Comparison of ENCODE assay signal across 13 cellular contexts in the genomic region with DNA sequence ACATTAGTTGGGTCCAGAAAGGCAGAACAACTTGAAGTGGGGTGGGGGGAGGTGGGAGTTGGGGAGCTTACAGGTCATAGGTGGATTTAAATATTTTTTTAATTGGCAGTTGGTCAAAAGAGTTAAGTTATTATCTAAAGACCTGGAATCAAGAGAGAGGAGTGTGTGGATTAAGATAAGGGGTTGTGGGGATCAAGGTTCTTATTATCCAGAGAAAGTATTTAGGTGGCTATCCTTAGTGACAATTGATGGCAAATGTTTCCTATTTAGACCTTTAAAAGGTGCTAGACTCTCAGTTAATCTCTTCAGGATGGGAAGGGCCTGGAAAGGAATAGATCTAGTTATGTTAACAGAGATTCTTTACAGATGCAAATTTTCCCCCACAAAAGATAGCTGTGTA.
"Had no signal": no experiment of that assay in that cellular context is flagged by ENCODE, and none has a peak within 500 bp of the region (broad histone marks: within the 10 kb centered on the region; RNA-seq: fewer than 3 reads in every experiment).

No MANE protein-coding gene starts in this region.

- H3K36me3 ChIP-seq: left lung, tibial nerve, WERI-Rb-1 had no signal

- H3K27ac Mint-ChIP-seq: activated CD4-positive, alpha-beta memory T cell treated with anti-CD3 and anti-CD28 coated beads, Interleukin-2, amount 10 ng/mL, durations not matched to agents 7 days and 5 days; activated naive CD4-positive, alpha-beta T cell treated with anti-CD3 and anti-CD28 coated beads, Interleukin-2, amount 50 U/mL, for 24 hours; memory B cell; natural killer cell treated with Interleukin-12 subunit alpha and Interleukin-12 subunit beta and Interleukin-15 and Interleukin-18, amount 100 ng/mL, for 72 hours had no signal

- H3K27me3 Mint-ChIP-seq: activated CD4-positive, alpha-beta memory T cell treated with anti-CD3 and anti-CD28 coated beads, Interleukin-2, amount 10 ng/mL, durations not matched to agents 7 days and 5 days had no signal

- H3K27me3 ChIP-seq: left lung, tibial nerve had no signal

- H3K9me3 Mint-ChIP-seq: activated CD4-positive, alpha-beta memory T cell treated with anti-CD3 and anti-CD28 coated beads, Interleukin-2, amount 10 ng/mL, durations not matched to agents 7 days and 5 days; activated naive CD4-positive, alpha-beta T cell treated with anti-CD3 and anti-CD28 coated beads, Interleukin-2, amount 50 U/mL, for 24 hours; activated T-cell treated with anti-CD3 and anti-CD28 coated beads, Interleukin-2, amount 50 U/mL, for 4 hours; memory B cell had no signal

- DNase-seq: activated CD4-positive, alpha-beta memory T cell treated with anti-CD3 and anti-CD28 coated beads, Interleukin-2, amount 10 ng/mL, durations not matched to agents 7 days and 5 days; activated effector memory CD4-positive, alpha-beta T cell treated with Interleukin-2 at 50 U/mL for 16 hours; amniotic stem cell; retina; stimulated activated naive CD4-positive, alpha-beta T cell; WERI-Rb-1 had no signal

- H3K4me1 Mint-ChIP-seq: activated CD4-positive, alpha-beta memory T cell treated with anti-CD3 and anti-CD28 coated beads, Interleukin-2, amount 10 ng/mL, durations not matched to agents 7 days and 5 days; memory B cell had no signal

- H3K36me3 Mint-ChIP-seq: activated naive CD4-positive, alpha-beta T cell treated with anti-CD3 and anti-CD28 coated beads, Interleukin-2, amount 50 U/mL, for 24 hours; memory B cell; natural killer cell treated with Interleukin-12 subunit alpha and Interleukin-12 subunit beta and Interleukin-15 and Interleukin-18, amount 100 ng/mL, for 72 hours had no signal

- H3K4me1 ChIP-seq: left lung, tibial nerve had no signal

- H3K4me3 ChIP-seq: coronary artery, left lung, tibial nerve had no signal

- H3K27ac ChIP-seq: coronary artery, left lung, tibial nerve, WERI-Rb-1 had no signal

- H3K4me3 Mint-ChIP-seq: activated CD4-positive, alpha-beta memory T cell treated with anti-CD3 and anti-CD28 coated beads, Interleukin-2, amount 10 ng/mL, durations not matched to agents 7 days and 5 days; activated naive CD4-positive, alpha-beta T cell treated with anti-CD3 and anti-CD28 coated beads, Interleukin-2, amount 50 U/mL, for 24 hours; activated T-cell treated with anti-CD3 and anti-CD28 coated beads, Interleukin-2, amount 50 U/mL, for 4 hours; memory B cell; natural killer cell treated with Interleukin-12 subunit alpha and Interleukin-12 subunit beta and Interleukin-15 and Interleukin-18, amount 100 ng/mL, for 72 hours had no signal

- H3K9me3 ChIP-seq: left lung, tibial nerve had no signal
